ENCODE assay signal across 1 cellular context in genomic region chr5:115243412-115243811, GRCh38.
TF ChIP-seq lines count a peak whose summit lies in the region.

No MANE protein-coding gene starts in this region.

TF ChIP-seq in HCT116, 20 proteins besides CTCF, POLR2A, EP300 and RAD21 (continued from another document):
- TF ChIP-seq JUND (IDR thresholded peaks at IDR 0.05) (no peak), SP1 (IDR thresholded peaks at IDR 0.05; ENCODE audit: low read depth) (no peak), ZNF274 (IDR thresholded peaks at IDR 0.05; ENCODE audit: low read depth, low read length) (no peak), EGR1 (IDR thresholded peaks at IDR 0.05; ENCODE audit: low read depth) (no peak), POLR2AphosphoS5 (IDR thresholded peaks at IDR 0.05; ENCODE audit: low read depth, low read length) (no peak), ZFX (IDR thresholded peaks at IDR 0.05) (no peak)
